ENCODE assay signal across 21 cellular contexts in the genomic region with DNA sequence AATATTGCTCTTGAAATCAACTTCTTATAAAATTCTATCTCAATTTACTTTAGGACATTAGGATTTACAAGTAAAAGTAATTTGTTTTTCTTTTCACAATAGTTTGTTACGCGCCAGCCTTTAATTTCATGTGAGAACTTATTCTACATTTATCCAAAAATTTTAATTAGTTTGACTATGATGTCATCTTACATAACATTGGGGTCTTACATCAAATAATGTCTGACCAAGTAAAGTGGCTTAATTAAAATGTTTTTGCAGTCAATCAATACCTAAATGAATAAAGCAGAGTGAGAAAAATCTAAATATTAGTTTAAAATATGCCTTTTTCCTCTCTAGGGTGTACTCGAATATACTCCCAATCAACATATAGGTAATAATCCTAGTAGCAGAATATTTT.
"Had no signal": no experiment of that assay in that cellular context is flagged by ENCODE, and none has a peak within 500 bp of the region (broad histone marks: within the 10 kb centered on the region; RNA-seq: fewer than 3 reads in every experiment).

No MANE protein-coding gene starts in this region.

- H3K36me3 ChIP-seq: esophagus muscularis mucosa, gastroesophageal sphincter, heart left ventricle, left lung, lower lobe of right lung had no signal

- FAIRE-seq: colon, endothelial cell of umbilical vein had no signal

- H3K9me3 ChIP-seq: esophagus muscularis mucosa, gastroesophageal sphincter, lower lobe of right lung, mucosa of descending colon had no signal

- H3K27ac ChIP-seq: coronary artery, dorsolateral prefrontal cortex, esophagus muscularis mucosa, foreskin keratinocyte, gastroesophageal sphincter, heart left ventricle, hepatocyte, left lung, lower lobe of right lung had no signal

- H3K27me3 ChIP-seq: dorsolateral prefrontal cortex, esophagus muscularis mucosa, foreskin keratinocyte, gastroesophageal sphincter, heart left ventricle, hepatocyte, left lung had no signal

- H3K4me1 ChIP-seq: esophagus muscularis mucosa, foreskin keratinocyte, gastroesophageal sphincter, heart left ventricle, left lung, lower lobe of right lung had no signal

- H3K79me2 ChIP-seq: hepatocyte had no signal

- DNase-seq: dermis blood vessel endothelial cell; dorsolateral prefrontal cortex; effector CD4-positive, alpha-beta T cell; effector memory CD4-positive, alpha-beta T cell; foreskin keratinocyte; heart left ventricle; hypothalamus; immature natural killer cell; islet precursor cell; left cardiac atrium; left lung; left ventricle myocardium superior; lower lobe of right lung; mesenchymal stem cell; mucosa of descending colon had no signal

- ATAC-seq: foreskin keratinocyte, gastroesophageal sphincter, heart left ventricle, left cardiac atrium, left lung, left ventricle myocardium superior, lower lobe of right lung, mucosa of descending colon had no signal

- H3K4me3 ChIP-seq: coronary artery, dorsolateral prefrontal cortex, esophagus muscularis mucosa, gastroesophageal sphincter, heart left ventricle, hepatocyte, left lung, lower lobe of right lung, mucosa of descending colon had no signal

- H2AFZ ChIP-seq: hepatocyte had no signal

- H3K4me2 ChIP-seq: hepatocyte had no signal
